In genomic region chr21:23968722-23969647, GRCh38 we compare ENCODE assay signal across 8 cellular contexts.
DNase-seq lines count a peak whose midpoint lies in the region; ATAC-seq and TF ChIP-seq lines count a peak whose summit lies in the region.

No MANE protein-coding gene starts in this region.

- H3K36me3 Mint-ChIP-seq in CD8-positive, alpha-beta T cell: no peaks in the 10 kb centered on the region

- POLR2A ChIA-PET in CD8-positive, alpha-beta T cell (lab: Charles Lee): no interaction called here

- DNase-seq in CD8-positive, alpha-beta T cell: peak; percentile 38 to 79 (median 67)
- DNase-seq in NCI-H524 treated with DMSO at 0.1 percent for 48 hours (lab: John Stamatoyannopoulos, UW) (peak; percentile 64), ascending aorta (ENCODE audit: low spot score in 2 of 2) (no peak)
- peak; percentile 46 to 48 for DNase-seq in activated CD4-positive, alpha-beta T cell treated with anti-CD3 and anti-CD28 coated beads, Interleukin-2, amount 50 U/mL, for 4 hours
- DNase-seq in stimulated activated CD4-positive, alpha-beta T cell treated with anti-CD3 and anti-CD28 coated beads, Interleukin-1b, Interleukin-23, amount 100 ng/mL, for 48 hours: peak; percentile 73

- H3K36me3 ChIP-seq in CD8-positive, alpha-beta T cell (ENCODE audit: insufficient read depth, low read length): no peaks in the 10 kb centered on the region
- H3K36me3 ChIP-seq in ascending aorta: no peaks in the 10 kb centered on the region

- peak; percentile 79 for TF ChIP-seq CTCF in CD8-positive, alpha-beta T cell (IDR thresholded peaks at IDR 0.05)
- TF ChIP-seq CTCF in ascending aorta (IDR thresholded peaks at IDR 0.05): no peak

- H3K4me3 Mint-ChIP-seq in CD8-positive, alpha-beta T cell: peak overlapping the region; percentile 59

- CTCF ChIA-PET in CD8-positive, alpha-beta T cell (lab: Charles Lee): interaction anchor here (0.6 to 4.0 kb wide), 11 partner anchors 9 to 1177 kb away, joined by 3 to 39 read pairs (median 4); no protein-coding TSS in a partner anchor

- intact Hi-C loops in CD8-positive, alpha-beta T cell (cut with DNase I, micrococcal nuclease): loop anchor here (1.0 to 10.0 kb wide), 4 partner anchors 33 to 1164 kb away; no protein-coding TSS in a partner anchor
- intact Hi-C loops in ascending aorta (cut with DNase I): no loop called here

- H3K9me3 Mint-ChIP-seq in CD8-positive, alpha-beta T cell: no peaks in the 10 kb centered on the region

- ATAC-seq in CD8-positive, alpha-beta T cell: peak; percentile 89
- peak; percentile 96 for ATAC-seq in GM19397 (IDR thresholded peaks at IDR 0.05; ENCODE audit: unreplicated experiment)
- peak; percentile 97 for ATAC-seq in HG03457 (IDR thresholded peaks at IDR 0.05; ENCODE audit: unreplicated experiment)
- peak; percentile 78 for ATAC-seq in esophagus mucosa

- H3K27me3 Mint-ChIP-seq in CD8-positive, alpha-beta T cell (ENCODE audit: low read depth): no peaks in the 10 kb centered on the region

- no peaks in the 10 kb centered on the region for H3K27me3 ChIP-seq in CD8-positive, alpha-beta T cell (ENCODE audit: insufficient read depth, low read length)
- no peaks in the 10 kb centered on the region for H3K27me3 ChIP-seq in ascending aorta

- H3K9me3 ChIP-seq in CD8-positive, alpha-beta T cell (ENCODE audit: low read length): no peaks in the 10 kb centered on the region
- H3K9me3 ChIP-seq in ascending aorta: no peaks in the 10 kb centered on the region

- peaks cover 21% of the 10 kb centered on the region for H3K4me1 ChIP-seq in CD8-positive, alpha-beta T cell (ENCODE audit: insufficient read depth, low read length)
- H3K4me1 ChIP-seq in ascending aorta: no peaks in the 10 kb centered on the region

- H3K27ac ChIP-seq in CD8-positive, alpha-beta T cell (ENCODE audit: low read depth, low read length): peak overlapping the region; percentile 28
- no peak overlapping the region for H3K27ac ChIP-seq in ascending aorta

- H3K4me3 ChIP-seq in CD8-positive, alpha-beta T cell (ENCODE audit: low read depth, low read length): peak overlapping the region; percentile 1
- H3K4me3 ChIP-seq in ascending aorta: no peak overlapping the region

- peaks cover 20% of the 10 kb centered on the region for H3K4me1 Mint-ChIP-seq in CD8-positive, alpha-beta T cell (ENCODE audit: low read depth)

- peak overlapping the region; percentile 58 for H3K27ac Mint-ChIP-seq in CD8-positive, alpha-beta T cell

Comparison
In these comparisons a context has a peak if more than half of its experiments do, and no peak if none do; other contexts are left out.
1. DNase-seq: peak in CD8-positive, alpha-beta T cell (7 of 7), NCI-H524 treated with DMSO at 0.1 percent for 48 hours (single experiment), activated CD4-positive, alpha-beta T cell treated with anti-CD3 and anti-CD28 coated beads, Interleukin-2, amount 50 U/mL, for 4 hours (2 of 2) and stimulated activated CD4-positive, alpha-beta T cell treated with anti-CD3 and anti-CD28 coated beads, Interleukin-1b, Interleukin-23, amount 100 ng/mL, for 48 hours (single experiment); none in ascending aorta (0 of 2).
2. Peak in every context shown above with its lines, with median percentiles within 50 percentile points of each other: ATAC-seq.